In genomic region chr12:78703820-78704525, GRCh38 we compare ENCODE assay signal across 15 cellular contexts.
A peak's percentile ranks its signal among the peaks of the same experiment; 100 is the strongest.
DNase-seq lines count a peak whose midpoint lies in the region; FAIRE-seq and TF ChIP-seq lines count a peak whose summit lies in the region.
"Had no signal": no experiment of that assay in that cellular context is flagged by ENCODE, and none has a peak within 500 bp of the region (broad histone marks: within the 10 kb centered on the region; RNA-seq: fewer than 3 reads in every experiment).

No MANE protein-coding gene starts in this region.

- peak overlapping the region; percentile 29 for H2AFZ ChIP-seq in keratinocyte (ENCODE audit: control insufficient read depth, low read length)

- no peaks in the 10 kb centered on the region for H3K79me2 ChIP-seq in keratinocyte (ENCODE audit: control insufficient read depth, insufficient read depth, low read length)

- no peak overlapping the region for H3K4me3 ChIP-seq in AG09309 (ENCODE audit: control insufficient read depth, low read depth, low read length)
- H3K4me3 ChIP-seq in astrocyte of the spinal cord (ENCODE audit: low read depth, low read length) = no peak overlapping the region
- peak overlapping the region in 1 of 3 experiments; percentile 5 for H3K4me3 ChIP-seq in keratinocyte (ENCODE audit: control insufficient read depth in 2 of 3, extremely low read depth in 1 of 3, insufficient read depth in 2 of 3, low read depth in 1 of 3, low read length in 3 of 3)
- H3K4me3 ChIP-seq: skin epidermis had no signal

- TF ChIP-seq CTCF in AG09309 (IDR thresholded peaks at IDR 0.05; ENCODE audit: control insufficient read depth, insufficient read depth, low read depth, low read length, missing control alignments) (no peak), astrocyte of the spinal cord (IDR thresholded peaks at IDR 0.05; ENCODE audit: low read depth, low read length) (no peak), keratinocyte (optimal IDR thresholded peaks at IDR 0.05 in 1 of 3, IDR thresholded peaks at IDR 0.05 in 1 of 3, conservative IDR thresholded peaks at IDR 0.05 in 1 of 3; ENCODE audit: extremely low read depth in 1 of 3, insufficient read depth in 2 of 3, low read length in 3 of 3) (no peak)

- H3K9ac ChIP-seq in keratinocyte (ENCODE audit: control insufficient read depth, extremely low read depth, insufficient read depth, low read length) = no peak overlapping the region

- in situ Hi-C loops in astrocyte of the spinal cord (cut with HindIII; ENCODE audit: low sequenced_read_pairs) = no loop called here

- H3K9me3 ChIP-seq in keratinocyte (ENCODE audit: control insufficient read depth, low read depth, low read length) = no peaks in the 10 kb centered on the region

- peaks cover 21% of the 10 kb centered on the region for H3K4me1 ChIP-seq in keratinocyte (ENCODE audit: control insufficient read depth, extremely low read depth, insufficient read depth, low read length)

- DNase-seq in AG09309 (ENCODE audit: low read depth) (peak; percentile 80), astrocyte of the spinal cord (ENCODE audit: low read depth, low spot score) (peak; percentile 85), keratinocyte (ENCODE audit: low read depth, low spot score) (peak; percentile 70), DMS153 treated with DMSO at 0.1 percent for 48 hours (lab: John Stamatoyannopoulos, UW; ENCODE audit: unreplicated experiment) (no peak), T-helper 2 cell (no peak), SKM-1 (lab: John Stamatoyannopoulos, UW; ENCODE audit: unreplicated experiment) (no peak)
- DNase-seq in central memory CD4-positive, alpha-beta T cell = no peak
- DNase-seq: activated CD4-positive, alpha-beta T cell treated with anti-CD3 and anti-CD28 coated beads for 48 hours; activated effector memory CD4-positive, alpha-beta T cell treated with Interleukin-2 at 50 U/mL for 16 hours; NCI-H2227 treated with DMSO at 0.1 percent for 48 hours; SHP77 treated with DMSO at 0.1 percent for 48 hours had no signal

- H3K4me2 ChIP-seq in keratinocyte (ENCODE audit: control insufficient read depth, extremely low read depth, insufficient read depth, low read depth, low read length) = peak overlapping the region; percentile 59

- H3K27me3 ChIP-seq in keratinocyte (ENCODE audit: control insufficient read depth, extremely low read depth, insufficient read depth, low read length) = no peaks in the 10 kb centered on the region

- H4K20me1 ChIP-seq in keratinocyte (ENCODE audit: control insufficient read depth, extremely low read depth, insufficient read depth, low read length) = no peaks in the 10 kb centered on the region

- H3K9me1 ChIP-seq in keratinocyte (ENCODE audit: control insufficient read depth, extremely low read depth, insufficient read depth, low read length) = no peaks in the 10 kb centered on the region

- no peak for TF ChIP-seq RAD21 in Ishikawa (IDR thresholded peaks at IDR 0.05; ENCODE audit: low read depth)

- H3K36me3 ChIP-seq in keratinocyte (ENCODE audit: control insufficient read depth in 2 of 2, extremely low read depth in 1 of 2, insufficient read depth in 2 of 2, low read length in 2 of 2) = no peaks in the 10 kb centered on the region

- peak; percentile 77 for FAIRE-seq in keratinocyte (lab: Jason Lieb, UNC)
- FAIRE-seq: colon, H1 had no signal

- peak overlapping the region; percentile 65 for H3K27ac ChIP-seq in keratinocyte (ENCODE audit: control insufficient read depth, insufficient read depth, low read length)
- H3K27ac ChIP-seq: skin epidermis had no signal

- dilution Hi-C loops in keratinocyte (cut with MboI; ENCODE audit: extremely low pct_ligation_motif_present, low sequenced_read_pairs) = no loop called here

- TF ChIP-seq EP300 in Ishikawa (IDR thresholded peaks at IDR 0.05; ENCODE audit: borderline replicate concordance) = peak; percentile 67; the same call in 1 of the 2 replicates

TF ChIP-seq in Ishikawa, 13 proteins besides CTCF, POLR2A, EP300 and RAD21:
- TF ChIP-seq MAX (IDR thresholded peaks at IDR 0.05) = no peak
- TF ChIP-seq TEAD4 (IDR thresholded peaks at IDR 0.05) = peak; percentile 70
- 0 out of 2 replicates have a peak, but pooled peaks have one; percentile 51 for TF ChIP-seq FOXM1 (IDR thresholded peaks at IDR 0.05; ENCODE audit: borderline replicate concordance, low read depth)
- no peak for TF ChIP-seq CREB1 (IDR thresholded peaks at IDR 0.05; ENCODE audit: low read depth)
- TF ChIP-seq TCF12 (IDR thresholded peaks at IDR 0.05; ENCODE audit: low read depth) = 0 out of 2 replicates have a peak, but pooled peaks have one; percentile 31

Comparison
In these comparisons a context has a peak if more than half of its experiments do, and no peak if none do; other contexts are left out.
1. DNase-seq: peak in AG09309 (single experiment), astrocyte of the spinal cord (single experiment) and keratinocyte (single experiment); none in central memory CD4-positive, alpha-beta T cell (single experiment), DMS153 treated with DMSO at 0.1 percent for 48 hours (single experiment), T-helper 2 cell (0 of 5) and SKM-1 (single experiment).